ENCODE assay signal across 8 cellular contexts in the genomic region with DNA sequence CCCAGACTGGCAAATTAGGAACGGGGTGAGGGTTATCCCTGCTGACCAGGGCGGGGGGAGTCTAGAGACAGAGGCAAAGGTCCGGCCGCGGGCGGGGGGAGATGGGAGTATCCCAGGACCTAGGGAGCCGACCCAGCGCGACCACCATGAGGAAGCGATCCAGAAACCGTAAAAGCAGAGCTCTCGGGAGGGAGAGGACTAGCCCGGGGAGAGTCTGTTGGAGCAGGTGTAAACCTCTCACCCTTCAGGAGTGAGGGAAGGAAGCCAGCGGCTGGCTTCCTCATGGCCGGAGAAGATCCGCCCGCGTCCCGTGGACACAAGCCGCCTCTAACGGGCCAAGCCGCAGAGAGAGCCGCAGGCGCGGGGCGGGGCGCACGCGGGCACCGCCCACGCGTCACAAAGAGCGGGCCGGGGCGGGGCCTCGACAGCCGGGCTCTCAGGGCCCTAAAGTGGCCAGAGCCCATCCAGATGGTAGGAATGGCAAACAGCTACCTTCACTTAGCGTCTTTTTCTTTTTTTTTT. TPM values are rescaled to one million over a fixed set of nuclear protein-coding genes. Genes with fewer than 3 reads are reported as not detected.
DNase-seq lines count a peak whose midpoint lies in the region; ATAC-seq lines count a peak whose summit lies in the region.

A gene (minus strand): TSS at position 350 of the 522 bp plus-strand sequence. CDS start 66 bp downstream, at position 284.

- H3K27me3 Mint-ChIP-seq in naive thymus-derived CD8-positive, alpha-beta T cell: no peaks in the 10 kb centered on the region

- DNase-seq in AG20443 (ENCODE audit: low spot score) (peak; percentile 91), H7 (peak; percentile 97), fibroblast of the conjunctiva (ENCODE audit: low read depth) (peak; percentile 31), ureter (ENCODE audit: low spot score) (peak; percentile 69), DMS 273 (lab: John Stamatoyannopoulos, UW; ENCODE audit: unreplicated experiment) (no peak), A172 (ENCODE audit: low spot score) (no peak)
- peak; percentile 53 to 64 for DNase-seq in activated T-cell treated with anti-CD3 and anti-CD28 coated beads, Interleukin-2, amount 50 U/mL, for 48 hours
- peak in 5 of 10 donors; percentile 20 to 51 (median 25) for DNase-seq in naive thymus-derived CD8-positive, alpha-beta T cell

- H3K4me3 ChIP-seq in H7 (ENCODE audit: insufficient read depth, low read depth, low read length): peak within 1 kb of the TSS; percentile 53

- peaks cover 9% of the 10 kb centered on the region for H3K27me3 ChIP-seq in H7 (ENCODE audit: control insufficient read depth, insufficient read depth, low read length)

- POLR2A ChIA-PET in naive thymus-derived CD8-positive, alpha-beta T cell (lab: Charles Lee): interaction anchor here (0.7 to 5.3 kb wide), 6 partner anchors 12 to 39 kb away, joined by 3 to 30 read pairs (median 4); a partner anchor contains a TSS

- H3K36me3 ChIP-seq in H7 (replicated peaks; ENCODE audit: control insufficient read depth, insufficient read depth, low read length): peaks cover 9% of the 10 kb centered on the region

- peak within 1 kb of the TSS; percentile 69 to 86 (median 78) for H3K4me3 Mint-ChIP-seq in naive thymus-derived CD8-positive, alpha-beta T cell

- peaks cover 13 to 38% (median 25%) of the 10 kb centered on the region in 4 donors for H3K4me1 Mint-ChIP-seq in naive thymus-derived CD8-positive, alpha-beta T cell

- ATAC-seq in naive thymus-derived CD8-positive, alpha-beta T cell: peak; percentile 70 to 91

- peaks cover 14 to 45% (median 22%) of the 10 kb centered on the region in 3 donors for H3K36me3 Mint-ChIP-seq in naive thymus-derived CD8-positive, alpha-beta T cell

- H3K27ac Mint-ChIP-seq in naive thymus-derived CD8-positive, alpha-beta T cell: peak within 1 kb of the TSS in 7 of 10 donors; percentile 25 to 87 (median 63)

- H3K9me3 Mint-ChIP-seq in naive thymus-derived CD8-positive, alpha-beta T cell: peaks cover 0 to 17% (median 5%) of the 10 kb centered on the region in 9 donors

RNA-seq across cellular contexts. Expression of the gene that starts here (rescaled TPM):
- 0.80 and 3.6 TPM in 2 replicates for total RNA-seq in H7 (2014; rRNA removed; shearing (Covaris generic))
- 10 to 100 TPM; 13.8 to 14.3 TPM for total RNA-seq in naive thymus-derived CD8-positive, alpha-beta T cell
- polyA plus RNA-seq in naive thymus-derived CD8-positive, alpha-beta T cell: under 1 TPM in 2 of 3 donors, not detected in 1; 0.43 to 0.50 TPM
- total RNA-seq in ureter: 2.3 TPM
- 0.65 TPM in 1 of 2 replicates, not detected in the other for total RNA-seq in A172 (2014; rRNA removed; shearing (Covaris generic))

Comparison
In these comparisons a context has a peak if more than half of its experiments do, and no peak if none do; other contexts are left out.
1. DNase-seq: peak in AG20443 (single experiment), H7 (single experiment), activated T-cell treated with anti-CD3 and anti-CD28 coated beads, Interleukin-2, amount 50 U/mL, for 48 hours (2 of 2), fibroblast of the conjunctiva (single experiment) and ureter (single experiment); none in DMS 273 (single experiment) and A172 (single experiment).